ENCODE assay signal across 10 cellular contexts in genomic region chr10:73646598-73647041, GRCh38. TPM values are rescaled to one million over a fixed set of nuclear protein-coding genes. Genes with fewer than 3 reads are reported as not detected.
DNase-seq lines count a peak whose midpoint lies in the region; ATAC-seq and TF ChIP-seq lines count a peak whose summit lies in the region.
"Had no signal": no experiment of that assay in that cellular context is flagged by ENCODE, and none has a peak within 500 bp of the region (broad histone marks: within the 10 kb centered on the region; RNA-seq: fewer than 3 reads in every experiment).

No MANE protein-coding gene starts in this region.

- H3K27ac Mint-ChIP-seq in dendritic cell treated with granulocyte-macrophage colony-stimulating factor and Interleukin-4, amounts not matched to agents 40 ng/mL and 50 ng/mL, for 4 days, result peak overlapping the region; percentile 86

- no peaks in the 10 kb centered on the region for H3K36me3 Mint-ChIP-seq in dendritic cell treated with granulocyte-macrophage colony-stimulating factor and Interleukin-4, amounts not matched to agents 40 ng/mL and 50 ng/mL, for 4 days (ENCODE audit: low read depth)

- no peak for ATAC-seq in lower lobe of right lung
- peak; percentile 51 to 70 for ATAC-seq in gastrocnemius medialis
- ATAC-seq in HG03135 (IDR thresholded peaks at IDR 0.05; ENCODE audit: unreplicated experiment), result no peak
- ATAC-seq: PC-3 had no signal

- H3K4me3 ChIP-seq in HUES6 (ENCODE audit: low read depth, low read length) (peak overlapping the region; percentile 75), lower lobe of right lung (no peak overlapping the region), gastrocnemius medialis (peak overlapping the region in 2 of 4 donors; percentile 56 to 61)

- H3K9me3 ChIP-seq in HUES6 (ENCODE audit: control insufficient read depth, insufficient read depth, low read depth, low read length), result no peaks in the 10 kb centered on the region
- no peaks in the 10 kb centered on the region for H3K9me3 ChIP-seq in lower lobe of right lung
- no peaks in the 10 kb centered on the region for H3K9me3 ChIP-seq in gastrocnemius medialis
- H3K9me3 ChIP-seq: body of pancreas, sigmoid colon had no signal

- H3K4me3 Mint-ChIP-seq in dendritic cell treated with granulocyte-macrophage colony-stimulating factor and Interleukin-4, amounts not matched to agents 40 ng/mL and 50 ng/mL, for 4 days, result no peak overlapping the region

- no peak overlapping the region for H3K27ac ChIP-seq in HUES6 (ENCODE audit: low read depth, low read length)
- peak overlapping the region; percentile 60 for H3K27ac ChIP-seq in lower lobe of right lung
- peak overlapping the region; percentile 96 to 99 (median 98) for H3K27ac ChIP-seq in gastrocnemius medialis

- H3K4me1 Mint-ChIP-seq in dendritic cell treated with granulocyte-macrophage colony-stimulating factor and Interleukin-4, amounts not matched to agents 40 ng/mL and 50 ng/mL, for 4 days (ENCODE audit: low read depth), result peaks cover 57% of the 10 kb centered on the region

- peaks cover 31% of the 10 kb centered on the region for H3K4me1 ChIP-seq in HUES6 (ENCODE audit: control insufficient read depth, insufficient read depth, low read length)
- peaks cover 27% of the 10 kb centered on the region for H3K4me1 ChIP-seq in lower lobe of right lung
- peaks cover 81% of the 10 kb centered on the region in 2 donors for H3K4me1 ChIP-seq in gastrocnemius medialis

- DNase-seq in lower lobe of right lung (no peak), gastrocnemius medialis (peak; percentile 83 to 90), NOMO-1 (lab: John Stamatoyannopoulos, UW; ENCODE audit: unreplicated experiment in 2 of 2) (no peak), NK-92 (lab: John Stamatoyannopoulos, UW; ENCODE audit: unreplicated experiment) (no peak)
- DNase-seq: PC-3 had no signal

- intact Hi-C loops in dendritic cell treated with granulocyte-macrophage colony-stimulating factor and Interleukin-4, amounts not matched to agents 40 ng/mL and 50 ng/mL, for 4 days (cut with micrococcal nuclease), result no loop called here
- intact Hi-C loops in lower lobe of right lung (cut with DNase I), result no loop called here
- intact Hi-C loops in gastrocnemius medialis (cut with DNase I; ENCODE audit: low total_unique reads), result loop anchor here (10.0 kb wide), 1 partner anchor 382 kb away; no protein-coding TSS in a partner anchor

- H3K9ac ChIP-seq in HUES6 (ENCODE audit: low read length), result no peak overlapping the region

- peak in 1 of 2 donors; percentile 5 for TF ChIP-seq POLR2A in gastrocnemius medialis (IDR thresholded peaks at IDR 0.05)

- H3K36me3 ChIP-seq in HUES6 (ENCODE audit: control insufficient read depth, insufficient read depth, low read length) (no peaks in the 10 kb centered on the region), lower lobe of right lung (no peaks in the 10 kb centered on the region), gastrocnemius medialis (no peaks in the 10 kb centered on the region)
- H3K36me3 ChIP-seq: sigmoid colon had no signal

- TF ChIP-seq CTCF in lower lobe of right lung (IDR thresholded peaks at IDR 0.05) (no peak), gastrocnemius medialis (IDR thresholded peaks at IDR 0.05 in 4 of 5, conservative IDR thresholded peaks at IDR 0.05 in 1 of 5) (no peak)

- no peaks in the 10 kb centered on the region for H3K27me3 ChIP-seq in HUES6 (ENCODE audit: control insufficient read depth, insufficient read depth, low read length)
- no peaks in the 10 kb centered on the region for H3K27me3 ChIP-seq in lower lobe of right lung (ENCODE audit: low read depth)
- no peaks in the 10 kb centered on the region for H3K27me3 ChIP-seq in gastrocnemius medialis
- H3K27me3 ChIP-seq: body of pancreas, sigmoid colon had no signal

- in situ Hi-C loops in gastrocnemius medialis (cut with MboI; ENCODE audit: low sequenced_read_pairs in 4 of 4), result loop anchor here in 2 of 4 donors (10.0 to 25.0 kb wide), 2 partner anchors 72 to 384 kb away; partner anchors contain the start of gene MRPS16 (in 1 of the 2)

- peaks cover 18% of the 10 kb centered on the region for H3K27me3 Mint-ChIP-seq in dendritic cell treated with granulocyte-macrophage colony-stimulating factor and Interleukin-4, amounts not matched to agents 40 ng/mL and 50 ng/mL, for 4 days

- no peaks in the 10 kb centered on the region for H3K9me3 Mint-ChIP-seq in dendritic cell treated with granulocyte-macrophage colony-stimulating factor and Interleukin-4, amounts not matched to agents 40 ng/mL and 50 ng/mL, for 4 days

RNA-seq across cellular contexts. Expression of gene MYOZ1, which starts 5.3 kb away (rescaled TPM):
- total RNA-seq in lower lobe of right lung, result 2.9 TPM
- 1,000 to 10,000 TPM in 2 of 4 donors, 100 to 1,000 TPM in 2; 560 to 1,364 (median 992) TPM for total RNA-seq in gastrocnemius medialis
- total RNA-seq: body of pancreas, PC-3, sigmoid colon had no signal

RNA-seq across cellular contexts. Expression of gene SYNPO2L, which starts 9.2 kb away (rescaled TPM):
- total RNA-seq in lower lobe of right lung (0.32 TPM), gastrocnemius medialis (100 to 1,000 TPM in 1 of 4 donors, 10 to 100 TPM in 3; 26.8 to 117 (median 46.8) TPM)
- total RNA-seq: body of pancreas, PC-3, sigmoid colon had no signal

RNA-seq across cellular contexts. Expression of gene AGAP5, which starts 51.3 kb away (rescaled TPM):
- total RNA-seq in lower lobe of right lung, result 9.1 TPM
- total RNA-seq in gastrocnemius medialis, result 1 to 10 TPM; 1.6 to 4.1 (median 3.1) TPM

RNA-seq across cellular contexts. Expression of gene USP54, which starts 55.5 kb away (rescaled TPM):
- total RNA-seq in lower lobe of right lung, result 97.4 TPM
- total RNA-seq in gastrocnemius medialis, result 100 to 1,000 TPM in 3 of 4 donors, 10 to 100 TPM in 1; 89.8 to 276 (median 154) TPM

Comparison
In these comparisons a context has a peak if more than half of its experiments do, and no peak if none do; other contexts are left out.
1. ATAC-seq: peak in gastrocnemius medialis (2 of 2); none in lower lobe of right lung (0 of 2) and HG03135 (single experiment).
2. DNase-seq: peak in gastrocnemius medialis (2 of 2); none in lower lobe of right lung (single experiment), NOMO-1 (0 of 2) and NK-92 (single experiment).
3. RNA of gene MYOZ1, which starts 5.3 kb away (total RNA-seq): 560 to 1,364 TPM in gastrocnemius medialis; 2.9 TPM in lower lobe of right lung (single experiment); every median in the first group is over 100 times any median in the second.
4. RNA of gene SYNPO2L, which starts 9.2 kb away (total RNA-seq): 26.8 to 117 TPM in gastrocnemius medialis; 0.32 TPM in lower lobe of right lung (single experiment); every median in the first group is over 10 times any median in the second.